Comparison of ENCODE assay signal across 17 cellular contexts in the genomic region with DNA sequence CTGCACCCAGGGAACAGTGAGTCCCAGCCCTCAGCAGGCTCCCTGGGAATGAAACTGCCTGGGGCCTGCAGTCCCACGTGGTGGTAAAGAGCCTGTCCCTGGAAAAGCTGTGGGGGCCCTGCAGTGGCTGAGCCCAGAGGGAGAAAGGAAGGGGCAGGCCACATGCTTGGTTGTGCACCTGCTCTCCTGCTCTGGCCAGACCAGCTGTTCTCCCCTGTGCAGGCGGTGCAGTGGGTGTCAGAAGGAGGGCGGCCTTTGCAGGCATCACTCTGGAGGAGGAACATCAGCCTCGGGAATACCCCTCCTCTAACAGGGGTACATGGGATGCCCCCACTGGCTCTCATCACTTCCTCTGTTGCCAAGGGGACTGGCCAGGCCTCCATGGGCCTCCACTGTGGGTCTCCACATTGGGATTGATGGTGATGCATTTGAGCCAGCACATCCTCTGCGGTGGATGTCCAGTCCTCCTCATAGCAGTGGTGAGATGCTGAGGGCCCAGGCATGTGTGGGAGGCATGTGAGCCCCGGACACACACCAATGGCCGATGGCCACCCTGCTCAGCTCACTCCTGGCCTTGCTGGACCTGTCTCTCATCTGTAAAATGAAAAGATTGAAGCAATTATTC.
DNase-seq lines count a peak whose midpoint lies in the region; ATAC-seq and TF ChIP-seq lines count a peak whose summit lies in the region.
"Had no signal": no experiment of that assay in that cellular context is flagged by ENCODE, and none has a peak within 500 bp of the region (broad histone marks: within the 10 kb centered on the region; RNA-seq: fewer than 3 reads in every experiment).

No MANE protein-coding gene starts in this region.

- H3K9me3 ChIP-seq in osteoblast (ENCODE audit: low read depth, low read length), result peaks cover 3% of the 10 kb centered on the region
- H3K9me3 ChIP-seq: BLaER1 treated with 17β-estradiol and CSF1 and Interleukin-3, amounts not matched to agents 10 nM and 100 nM had no signal

- ATAC-seq in HG02973 (IDR thresholded peaks at IDR 0.05; ENCODE audit: unreplicated experiment), result no peak
- ATAC-seq: CD8-positive, alpha-beta T cell had no signal

- no peak overlapping the region for H2AFZ ChIP-seq in osteoblast (ENCODE audit: low read length)

- no peak overlapping the region for H3K4me2 ChIP-seq in osteoblast (ENCODE audit: insufficient read depth, low read length)

- H3K79me2 ChIP-seq in osteoblast (ENCODE audit: insufficient read depth, low read length), result no peaks in the 10 kb centered on the region

- H4K20me1 ChIP-seq in osteoblast (ENCODE audit: insufficient read depth, low read length), result no peaks in the 10 kb centered on the region
- H4K20me1 ChIP-seq: BLaER1 treated with 17β-estradiol and CSF1 and Interleukin-3, amounts not matched to agents 10 nM and 100 nM had no signal

- no peak for TF ChIP-seq CTCF in osteoblast (IDR thresholded peaks at IDR 0.05; ENCODE audit: extremely low read depth, low read depth, low read length)
- TF ChIP-seq CTCF in GM13977 (IDR thresholded peaks at IDR 0.05; ENCODE audit: extremely low read depth, insufficient read depth, missing control alignments), result no peak

- DNase-seq in activated CD8-positive, alpha-beta memory T cell treated with anti-CD3 and anti-CD28 coated beads, Interleukin-2, amount 50 U/mL, for 48 hours, result peak; percentile 25
- no peak for DNase-seq in activated CD8-positive, alpha-beta memory T cell treated with anti-CD3 and anti-CD28 coated beads, Interleukin-2, amount 50 U/mL, for 4 hours
- DNase-seq in NCI-H345 treated with DMSO at 0.1 percent for 48 hours (lab: John Stamatoyannopoulos, UW; ENCODE audit: unreplicated experiment), result peak; percentile 50
- DNase-seq in SHP77 treated with DMSO at 0.1 percent for 48 hours (lab: John Stamatoyannopoulos, UW), result peak; percentile 79
- peak; percentile 49 for DNase-seq in osteoblast (ENCODE audit: insufficient read length, low spot score, missing footprints)
- no peak for DNase-seq in kidney glomerular epithelial cell (lab: John Stamatoyannopoulos, UW)
- no peak for DNase-seq in GM13977 (ENCODE audit: low spot score)
- DNase-seq: CD8-positive, alpha-beta T cell; HFFc6; IMR-90; NCI-H1417; NCI-H1930; NCI-H2227 treated with DMSO at 0.1 percent for 48 hours; SW 1271 had no signal

- in situ Hi-C loops in GM13977 (cut with MboI; ENCODE audit: low pct_unique_long_range_greater_than_20kb, low sequenced_read_pairs, unreplicated experiment), result no loop called here

- H3K4me3 ChIP-seq in osteoblast (ENCODE audit: insufficient read depth, low read length), result no peak overlapping the region
- H3K4me3 ChIP-seq: BLaER1 treated with 17β-estradiol and CSF1 and Interleukin-3, amounts not matched to agents 10 nM and 100 nM had no signal

- no peaks in the 10 kb centered on the region for H3K4me1 ChIP-seq in osteoblast (ENCODE audit: insufficient read depth, low read length)

- H3K27me3 ChIP-seq in osteoblast (ENCODE audit: insufficient read depth, low read length), result no peaks in the 10 kb centered on the region
- H3K27me3 ChIP-seq: BLaER1 treated with 17β-estradiol and CSF1 and Interleukin-3, amounts not matched to agents 10 nM and 100 nM had no signal

- H3K36me3 ChIP-seq in osteoblast (ENCODE audit: insufficient read depth, low read length), result no peaks in the 10 kb centered on the region
- H3K36me3 ChIP-seq: BLaER1 treated with 17β-estradiol and CSF1 and Interleukin-3, amounts not matched to agents 10 nM and 100 nM had no signal

- no peak overlapping the region for H3K27ac ChIP-seq in osteoblast (ENCODE audit: low read depth, low read length)
- H3K27ac ChIP-seq: BLaER1 treated with 17β-estradiol and CSF1 and Interleukin-3, amounts not matched to agents 10 nM and 100 nM; HL-60 had no signal

Comparison
In these comparisons a context has a peak if more than half of its experiments do, and no peak if none do; other contexts are left out.
1. DNase-seq: peak in activated CD8-positive, alpha-beta memory T cell treated with anti-CD3 and anti-CD28 coated beads, Interleukin-2, amount 50 U/mL, for 48 hours (single experiment), NCI-H345 treated with DMSO at 0.1 percent for 48 hours (single experiment), SHP77 treated with DMSO at 0.1 percent for 48 hours (single experiment) and osteoblast (single experiment); none in activated CD8-positive, alpha-beta memory T cell treated with anti-CD3 and anti-CD28 coated beads, Interleukin-2, amount 50 U/mL, for 4 hours (single experiment), kidney glomerular epithelial cell (single experiment) and GM13977 (single experiment).